Comparison of ENCODE assay signal across 8 cellular contexts in genomic region chr16:56637814-56638750, GRCh38. TPM values are rescaled to one million over a fixed set of nuclear protein-coding genes. Genes with fewer than 3 reads are reported as not detected.
DNase-seq lines count a peak whose midpoint lies in the region; ATAC-seq, FAIRE-seq and TF ChIP-seq lines count a peak whose summit lies in the region.

MT1A (plus strand) TSS chr16:56638666; CDS start chr16:56638739, 73 bp downstream.

- H3K9me3 Mint-ChIP-seq in activated B cell treated with CpG ODN at 0.5 μM for 24 hours, result no peaks in the 10 kb centered on the region

- no peak within 1 kb of the TSS for H3K14ac ChIP-seq in neuronal stem cell (ENCODE audit: low read length)

- H2BK5ac ChIP-seq in neuronal stem cell (ENCODE audit: low read length), result no peak within 1 kb of the TSS

- DNase-seq in D721Med (ENCODE audit: insufficient read length, low spot score) (peak; percentile 25), activated B cell treated with CpG ODN at 0.5 μM for 24 hours (no peak), frontal cortex (ENCODE audit: low spot score in 2 of 2) (peak; percentile 54 to 71), neuronal stem cell (ENCODE audit: low spot score) (no peak), NCI-H226 (no peak), D341Med (ENCODE audit: low spot score) (no peak)

- peak within 1 kb of the TSS; percentile 76 for H2AFZ ChIP-seq in neuronal stem cell (ENCODE audit: low read length)

- peak within 1 kb of the TSS; percentile 90 for H3K23ac ChIP-seq in neuronal stem cell (ENCODE audit: low read depth, low read length, poor library complexity)

- FAIRE-seq in D721Med (lab: Jason Lieb, UNC) (no peak), frontal cortex (lab: Jason Lieb, UNC) (no peak)

- no peaks in the 10 kb centered on the region for H3K79me1 ChIP-seq in neuronal stem cell (ENCODE audit: low read depth, low read length)

- no peak within 1 kb of the TSS for H3K4ac ChIP-seq in neuronal stem cell (ENCODE audit: low read length)

- TF ChIP-seq CTCF in D721Med (IDR thresholded peaks at IDR 0.05; ENCODE audit: insufficient read depth, missing control alignments), result no peak
- no peak for TF ChIP-seq CTCF in activated B cell treated with CpG ODN at 0.5 μM for 24 hours (IDR thresholded peaks at IDR 0.05)

- H3K27me3 ChIP-seq in neuronal stem cell (ENCODE audit: control insufficient read depth in 3 of 3, insufficient read depth in 3 of 3, low read depth in 1 of 3, low read length in 3 of 3), result peaks cover 53 to 100% (median 98%) of the 10 kb centered on the region in 3 experiments

- intact Hi-C loops in activated B cell treated with CpG ODN at 0.5 μM for 24 hours (cut with micrococcal nuclease), result loop anchor here (10.0 kb wide), 1 partner anchor 297 kb away; the partner anchor contains the start of gene HERPUD1

- H3K27ac Mint-ChIP-seq in activated B cell treated with CpG ODN at 0.5 μM for 24 hours, result no peak within 1 kb of the TSS

- no peaks in the 10 kb centered on the region for H3K36me3 ChIP-seq in neuronal stem cell (replicated peaks in 1 of 2; ENCODE audit: control insufficient read depth in 2 of 2, insufficient read depth in 2 of 2, low read length in 2 of 2)

- H2BK120ac ChIP-seq in neuronal stem cell (ENCODE audit: low read depth, low read length), result no peak within 1 kb of the TSS

- H3K18ac ChIP-seq in neuronal stem cell (ENCODE audit: low read length), result peak within 1 kb of the TSS; percentile 54

- peaks cover 20% of the 10 kb centered on the region for H3K4me1 Mint-ChIP-seq in activated B cell treated with CpG ODN at 0.5 μM for 24 hours

- H2AK5ac ChIP-seq in neuronal stem cell (ENCODE audit: low read depth, low read length), result no peak within 1 kb of the TSS

- H3K9ac ChIP-seq in neuronal stem cell (ENCODE audit: low read depth, low read length, poor library complexity), result peak within 1 kb of the TSS; percentile 57

- H3K4me2 ChIP-seq in neuronal stem cell (ENCODE audit: insufficient read depth, low read length, poor library complexity, severe bottlenecking), result peak within 1 kb of the TSS; percentile 54

- H3K27ac ChIP-seq in neuronal stem cell (replicated peaks; ENCODE audit: low read length), result no peak within 1 kb of the TSS

- POLR2A ChIA-PET in activated B cell treated with CpG ODN at 0.5 μM for 24 hours (lab: Charles Lee), result no interaction called here

- no peak within 1 kb of the TSS for H4K8ac ChIP-seq in neuronal stem cell (ENCODE audit: low read depth, low read length)

- H2BK12ac ChIP-seq in neuronal stem cell (ENCODE audit: low read length), result no peak within 1 kb of the TSS

- no peak within 1 kb of the TSS for H4K91ac ChIP-seq in neuronal stem cell (ENCODE audit: low read depth, low read length, poor library complexity)

- no peaks in the 10 kb centered on the region for H3K36me3 Mint-ChIP-seq in activated B cell treated with CpG ODN at 0.5 μM for 24 hours (ENCODE audit: low read depth)

- H3K4me3 Mint-ChIP-seq in activated B cell treated with CpG ODN at 0.5 μM for 24 hours, result peak within 1 kb of the TSS; percentile 41

- peaks cover 72% of the 10 kb centered on the region for H3K27me3 Mint-ChIP-seq in activated B cell treated with CpG ODN at 0.5 μM for 24 hours

- H3K9me3 ChIP-seq in neuronal stem cell (replicated peaks in 1 of 2; ENCODE audit: control insufficient read depth in 2 of 2, insufficient read depth in 1 of 2, low read depth in 1 of 2, low read length in 2 of 2), result no peaks in the 10 kb centered on the region

- peaks cover 1 to 3% of the 10 kb centered on the region in 2 donors for H3K4me1 ChIP-seq in neuronal stem cell (ENCODE audit: control insufficient read depth in 2 of 2, insufficient read depth in 1 of 2, low read depth in 1 of 2, low read length in 2 of 2)

- CTCF ChIA-PET in activated B cell treated with CpG ODN at 0.5 μM for 24 hours (lab: Charles Lee), result no interaction called here

- ATAC-seq in activated B cell treated with CpG ODN at 0.5 μM for 24 hours (ENCODE audit: low read depth), result no peak
- no peak for ATAC-seq in GM18868 (IDR thresholded peaks at IDR 0.05; ENCODE audit: unreplicated experiment)
- ATAC-seq in GM18511 (IDR thresholded peaks at IDR 0.05; ENCODE audit: unreplicated experiment), result no peak

- H3K4me3 ChIP-seq in neuronal stem cell (ENCODE audit: low read length in 2 of 2), result peak within 1 kb of the TSS; percentile 18 to 72

- no CpG with 5 or more reads among the region's 68 CpGs for WGBS in neuronal stem cell (ENCODE audit: extremely low coverage in 2 of 2, insufficient read length in 2 of 2, insufficient replicate concordance in 1 of 2), 2 donors

- H2BK15ac ChIP-seq in neuronal stem cell (ENCODE audit: low read length), result no peak within 1 kb of the TSS

RNA-seq across cellular contexts. Expression of gene MT1A, which starts in this region (rescaled TPM):
- total RNA-seq in activated B cell treated with CpG ODN at 0.5 μM for 24 hours, result not detected in 2 replicates
- not detected for total RNA-seq in frontal cortex
- polyA plus RNA-seq in neuronal stem cell (2013, experiment 1 of 2), result not detected
- polyA plus RNA-seq in neuronal stem cell (2013, experiment 2 of 2), result not detected

Comparison
In these comparisons a context has a peak if more than half of its experiments do, and no peak if none do; other contexts are left out.
1. Peak in DNase-seq in frontal cortex; RNA of the gene not detected or under 1 TPM.